ENCODE assay signal across 8 cellular contexts in the genomic region with DNA sequence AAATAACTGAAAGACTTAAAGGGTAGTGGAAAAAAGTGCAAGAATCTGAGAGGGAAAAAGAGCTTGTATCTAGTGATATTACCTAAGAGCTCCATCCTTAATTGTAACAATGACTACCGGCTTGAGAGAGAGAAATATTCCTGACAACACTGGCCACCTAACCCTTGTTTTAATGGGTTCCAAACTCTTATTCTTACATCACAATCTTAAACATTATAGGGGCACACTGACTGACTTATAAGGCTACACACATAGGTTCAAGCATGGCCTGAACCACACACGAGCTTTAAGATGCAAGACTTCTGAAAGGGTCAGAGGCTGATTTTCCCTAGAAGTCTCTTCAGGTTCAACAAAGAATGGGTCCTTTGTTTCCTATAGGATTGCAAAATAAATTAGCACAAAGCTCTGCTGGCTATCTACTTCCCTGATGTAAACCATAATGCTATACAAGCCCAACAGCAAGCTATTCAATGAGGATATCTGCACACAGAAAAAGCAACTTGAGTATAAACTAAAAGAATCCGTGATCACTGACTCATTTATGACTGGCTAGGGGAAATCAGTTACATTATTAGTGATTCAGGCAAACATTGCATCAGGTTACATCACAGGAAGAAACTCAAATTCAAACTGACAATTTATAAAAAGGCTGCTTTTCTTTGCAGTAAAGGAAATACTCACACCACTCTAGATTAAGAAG. TPM values are rescaled to one million over a fixed set of nuclear protein-coding genes. Genes with fewer than 3 reads are reported as not detected.
DNase-seq lines count a peak whose midpoint lies in the region; ATAC-seq, FAIRE-seq and TF ChIP-seq lines count a peak whose summit lies in the region.

No MANE protein-coding gene starts in this region.

- no peak for FAIRE-seq in HTR-8/SVneo (lab: Jason Lieb, UNC)

- no peak for TF ChIP-seq EP300 in upper lobe of left lung (IDR thresholded peaks at IDR 0.05)

- H3K36me3 ChIP-seq in CD4-positive, CD25-positive, alpha-beta regulatory T cell (ENCODE audit: control insufficient read depth, insufficient read depth, low read length), result peaks cover 28% of the 10 kb centered on the region
- H3K36me3 ChIP-seq in kidney epithelial cell (ENCODE audit: control insufficient read depth, insufficient read depth, low read length) (no peaks in the 10 kb centered on the region), upper lobe of left lung (peaks cover 0 to 9% (median 0%) of the 10 kb centered on the region in 4 donors)

- no peak for TF ChIP-seq POLR2A in upper lobe of left lung (IDR thresholded peaks at IDR 0.05)

- WGBS in upper lobe of left lung, 2 donors, result 25 to 31% methylated on average over 3 of the region's 3 CpGs

- H3K4me3 Mint-ChIP-seq in CD4-positive, CD25-positive, alpha-beta regulatory T cell, result peak overlapping the region; percentile 90 to 100 (median 99)
- H3K4me3 Mint-ChIP-seq in activated naive CD8-positive, alpha-beta T cell treated with anti-CD3 and anti-CD28 coated beads, Interleukin-2, amount 10 ng/mL, durations not matched to agents 7 days and 5 days, result peak overlapping the region; percentile 88

- H3K9me3 Mint-ChIP-seq in CD4-positive, CD25-positive, alpha-beta regulatory T cell, result no peaks in the 10 kb centered on the region
- H3K9me3 Mint-ChIP-seq in activated naive CD8-positive, alpha-beta T cell treated with anti-CD3 and anti-CD28 coated beads, Interleukin-2, amount 10 ng/mL, durations not matched to agents 7 days and 5 days, result no peaks in the 10 kb centered on the region

- TF ChIP-seq CTCF in kidney epithelial cell (IDR thresholded peaks at IDR 0.05; ENCODE audit: insufficient read depth, low read length, poor library complexity, severe bottlenecking) (no peak), upper lobe of left lung (IDR thresholded peaks at IDR 0.05) (no peak)

- peaks cover 45 to 52% (median 48%) of the 10 kb centered on the region in 4 donors for H3K4me1 Mint-ChIP-seq in CD4-positive, CD25-positive, alpha-beta regulatory T cell
- H3K4me1 Mint-ChIP-seq in activated naive CD8-positive, alpha-beta T cell treated with anti-CD3 and anti-CD28 coated beads, Interleukin-2, amount 10 ng/mL, durations not matched to agents 7 days and 5 days, result peaks cover 65% of the 10 kb centered on the region

- DNase-seq in CD4-positive, CD25-positive, alpha-beta regulatory T cell, result peak in 2 of 3 donors; percentile 55 to 73
- DNase-seq in HTR-8/SVneo (ENCODE audit: insufficient read length, low spot score), result peak; percentile 27
- DNase-seq in activated naive CD8-positive, alpha-beta T cell treated with anti-CD3 and anti-CD28 coated beads, Interleukin-2, amount 10 ng/mL, durations not matched to agents 7 days and 5 days, result no peak
- peak; percentile 58 for DNase-seq in kidney epithelial cell (ENCODE audit: low read depth)
- DNase-seq in upper lobe of left lung, result no peak
- DNase-seq in ecto neural progenitor cell (ENCODE audit: low spot score), result no peak
- DNase-seq in DMS79 treated with DMSO at 0.1 percent for 48 hours (lab: John Stamatoyannopoulos, UW), result no peak

- H3K27me3 ChIP-seq in CD4-positive, CD25-positive, alpha-beta regulatory T cell (ENCODE audit: control insufficient read depth, insufficient read depth, low read length), result no peaks in the 10 kb centered on the region
- no peaks in the 10 kb centered on the region for H3K27me3 ChIP-seq in kidney epithelial cell (ENCODE audit: control insufficient read depth, insufficient read depth, low read length)
- H3K27me3 ChIP-seq in upper lobe of left lung, result no peaks in the 10 kb centered on the region

- H3K27ac ChIP-seq in CD4-positive, CD25-positive, alpha-beta regulatory T cell (ENCODE audit: insufficient read depth, low read length, poor library complexity, severe bottlenecking), result peak overlapping the region; percentile 84
- H3K27ac ChIP-seq in upper lobe of left lung, result peak overlapping the region; percentile 31 to 100 (median 99)

- no peaks in the 10 kb centered on the region for H3K9me3 ChIP-seq in CD4-positive, CD25-positive, alpha-beta regulatory T cell (ENCODE audit: control insufficient read depth in 2 of 2, low read length in 2 of 2)
- H3K9me3 ChIP-seq in upper lobe of left lung, result no peaks in the 10 kb centered on the region

- peaks cover 4% of the 10 kb centered on the region for H3K27me3 Mint-ChIP-seq in CD4-positive, CD25-positive, alpha-beta regulatory T cell
- no peaks in the 10 kb centered on the region for H3K27me3 Mint-ChIP-seq in activated naive CD8-positive, alpha-beta T cell treated with anti-CD3 and anti-CD28 coated beads, Interleukin-2, amount 10 ng/mL, durations not matched to agents 7 days and 5 days

- peak overlapping the region; percentile 88 to 99 (median 98) for H3K27ac Mint-ChIP-seq in CD4-positive, CD25-positive, alpha-beta regulatory T cell
- H3K27ac Mint-ChIP-seq in activated naive CD8-positive, alpha-beta T cell treated with anti-CD3 and anti-CD28 coated beads, Interleukin-2, amount 10 ng/mL, durations not matched to agents 7 days and 5 days, result peak overlapping the region; percentile 88

- peak; percentile 34 to 38 for ATAC-seq in CD4-positive, CD25-positive, alpha-beta regulatory T cell (ENCODE audit: low read depth in 2 of 2)
- peak; percentile 16 for ATAC-seq in activated naive CD8-positive, alpha-beta T cell treated with anti-CD3 and anti-CD28 coated beads, Interleukin-2, amount 10 ng/mL, durations not matched to agents 7 days and 5 days (ENCODE audit: low read depth)
- ATAC-seq in upper lobe of left lung (ENCODE audit: low FRiP score in 2 of 2) (peak in 1 of 2 donors; percentile 27), GM18873 (IDR thresholded peaks at IDR 0.05; ENCODE audit: low FRiP score, unreplicated experiment) (no peak)

- peaks cover 65% of the 10 kb centered on the region for H3K36me3 Mint-ChIP-seq in CD4-positive, CD25-positive, alpha-beta regulatory T cell
- H3K36me3 Mint-ChIP-seq in activated naive CD8-positive, alpha-beta T cell treated with anti-CD3 and anti-CD28 coated beads, Interleukin-2, amount 10 ng/mL, durations not matched to agents 7 days and 5 days, result peaks cover 52% of the 10 kb centered on the region

- peak overlapping the region; percentile 99 for H3K4me3 ChIP-seq in CD4-positive, CD25-positive, alpha-beta regulatory T cell (ENCODE audit: low read depth, low read length)
- no peak overlapping the region for H3K4me3 ChIP-seq in kidney epithelial cell (ENCODE audit: low read depth, low read length)
- peak overlapping the region in 3 of 4 donors; percentile 78 to 87 (median 78) for H3K4me3 ChIP-seq in upper lobe of left lung

- POLR2A ChIA-PET in activated naive CD8-positive, alpha-beta T cell treated with anti-CD3 and anti-CD28 coated beads, Interleukin-2, amount 10 ng/mL, durations not matched to agents 7 days and 5 days (lab: Charles Lee), result interaction anchor here (0.6 to 10.2 kb wide), 14 partner anchors 7 to 366 kb away, joined by 3 to 311 read pairs (median 4); a partner anchor contains a TSS

- H3K4me1 ChIP-seq in CD4-positive, CD25-positive, alpha-beta regulatory T cell (ENCODE audit: control insufficient read depth, insufficient read depth, low read length, poor library complexity, severe bottlenecking), result peaks cover 50% of the 10 kb centered on the region
- peaks cover 55 to 66% (median 57%) of the 10 kb centered on the region in 4 donors for H3K4me1 ChIP-seq in upper lobe of left lung

RNA-seq across cellular contexts. Expression of a gene that starts 8.6 kb away (rescaled TPM):
- 1,342 TPM for total RNA-seq in CD4-positive, CD25-positive, alpha-beta regulatory T cell
- polyA plus RNA-seq in CD4-positive, CD25-positive, alpha-beta regulatory T cell, result 100 to 1,000 TPM; 509 to 939 (median 769) TPM
- total RNA-seq in activated naive CD8-positive, alpha-beta T cell treated with anti-CD3 and anti-CD28 coated beads, Interleukin-2, amount 10 ng/mL, durations not matched to agents 7 days and 5 days, result 100 to 1,000 TPM; 249 to 255 TPM
- total RNA-seq in kidney epithelial cell (51.3 and 52.4 TPM in 2 replicates), upper lobe of left lung (100 to 1,000 TPM in 3 of 6 donors, 10 to 100 TPM in 3; 31.4 to 177 (median 87.0) TPM)

Comparison
In these comparisons a context has a peak if more than half of its experiments do, and no peak if none do; other contexts are left out.
1. DNase-seq: peak in CD4-positive, CD25-positive, alpha-beta regulatory T cell (2 of 3), HTR-8/SVneo (single experiment) and kidney epithelial cell (single experiment); none in activated naive CD8-positive, alpha-beta T cell treated with anti-CD3 and anti-CD28 coated beads, Interleukin-2, amount 10 ng/mL, durations not matched to agents 7 days and 5 days (single experiment), upper lobe of left lung (0 of 2), ecto neural progenitor cell (single experiment) and DMS79 treated with DMSO at 0.1 percent for 48 hours (single experiment).